In genomic region chr5:465591-466403, GRCh38 we compare ENCODE assay signal across 1 cellular context.
TF ChIP-seq lines count a peak whose summit lies in the region.

No MANE protein-coding gene starts in this region.

TF ChIP-seq in WTC11, 78 proteins besides CTCF, POLR2A, EP300 and RAD21 (continued from another document):
- no peak for TF ChIP-seq STAT6 (CRISPR knock-in tag; conservative IDR thresholded peaks at IDR 0.05; ENCODE audit: low read depth)
- TF ChIP-seq CBFB (CRISPR knock-in tag; IDR thresholded peaks at IDR 0.05; ENCODE audit: low read depth): no peak
- TF ChIP-seq E2F4 (CRISPR knock-in tag; IDR thresholded peaks at IDR 0.05; ENCODE audit: borderline replicate concordance, low read depth): no peak
- TF ChIP-seq FOXP1 (CRISPR knock-in tag; IDR thresholded peaks at IDR 0.05; ENCODE audit: borderline replicate concordance): no peak
- TF ChIP-seq ZBTB21 (CRISPR knock-in tag; IDR thresholded peaks at IDR 0.05; ENCODE audit: borderline replicate concordance): no peak
- TF ChIP-seq AR (CRISPR knock-in tag; IDR thresholded peaks at IDR 0.05): no peak
- no peak for TF ChIP-seq ZNF138 (CRISPR knock-in tag; conservative IDR thresholded peaks at IDR 0.05)
- TF ChIP-seq USF2 (CRISPR knock-in tag; IDR thresholded peaks at IDR 0.05): no peak
